ENCODE assay signal across 37 cellular contexts in the genomic region with DNA sequence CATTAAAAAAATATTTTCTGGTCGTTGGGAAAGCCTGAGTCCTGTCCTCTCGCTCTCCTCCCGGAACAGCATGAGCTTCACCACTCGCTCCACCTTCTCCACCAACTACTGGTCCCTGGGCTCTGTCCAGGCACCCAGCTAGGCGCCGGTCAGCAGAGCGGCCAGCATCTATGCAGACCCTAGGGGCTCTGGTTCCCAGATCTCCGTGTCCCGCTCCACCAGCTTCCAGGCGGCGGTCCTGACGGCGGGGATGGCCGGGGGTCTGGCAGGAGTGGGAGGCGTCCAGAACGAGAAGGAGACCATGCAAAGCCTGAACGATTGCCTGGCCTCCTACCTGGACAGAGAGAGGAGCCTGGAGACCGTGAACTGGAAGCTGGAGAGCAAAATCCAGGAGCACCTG.
"Had no signal": no experiment of that assay in that cellular context is flagged by ENCODE, and none has a peak within 500 bp of the region (broad histone marks: within the 10 kb centered on the region; RNA-seq: fewer than 3 reads in every experiment).

No MANE protein-coding gene starts in this region.

- DNase-seq: activated effector memory CD4-positive, alpha-beta T cell treated with anti-CD3 and anti-CD28 coated beads, Interleukin-2, amount 50 U/mL, for 16 hours; activated effector memory CD4-positive, alpha-beta T cell treated with Interleukin-2 at 50 U/mL for 16 hours; activated naive CD4-positive, alpha-beta T cell; activated naive CD4-positive, alpha-beta T cell treated with anti-CD3 and anti-CD28 coated beads for 36 hours; activated naive CD4-positive, alpha-beta T cell treated with anti-CD3 and anti-CD28 coated beads, Interleukin-2, amount 10 ng/mL, durations not matched to agents 7 days and 5 days; activated naive CD4-positive, alpha-beta T cell treated with anti-CD3 and anti-CD28 coated beads, Interleukin-2, amount 50 U/mL, for 16 hours; activated naive CD4-positive, alpha-beta T cell treated with Interleukin-2 at 50 U/mL for 16 hours; activated naive CD8-positive, alpha-beta T cell treated with anti-CD3 and anti-CD28 coated beads for 36 hours; activated naive CD8-positive, alpha-beta T cell treated with anti-CD3 and anti-CD28 coated beads, Interleukin-2, amount 10 ng/mL, durations not matched to agents 7 days and 5 days; activated naive CD8-positive, alpha-beta T cell treated with anti-CD3 and anti-CD28 coated beads, Interleukin-2, amount 50 U/mL, for 24 hours; activated T-cell treated with anti-CD3 and anti-CD28 coated beads for 4 hours; activated T-cell treated with anti-CD3 and anti-CD28 coated beads, Interleukin-2, amount 50 U/mL, for 1 hour; activated T-cell treated with anti-CD3 and anti-CD28 coated beads, Interleukin-2, amount 50 U/mL, for 24 hours; activated T-cell treated with anti-CD3 and anti-CD28 coated beads, Interleukin-2, amount 50 U/mL, for 4 hours; activated T-cell treated with anti-CD3 and anti-CD28 coated beads, Interleukin-2, amount 50 U/mL, for 48 hours; activated T-cell treated with anti-CD3 and anti-CD28 coated beads, Interleukin-2, amount 50 U/mL, for 72 hours; adrenal gland; amniotic stem cell; amygdala; aorta; body of pancreas; brain microvascular endothelial cell; caudate nucleus; central memory CD4-positive, alpha-beta T cell; cerebellar nuclear complex had no signal

- FAIRE-seq: astrocyte had no signal

- H3K27ac Mint-ChIP-seq: activated naive CD4-positive, alpha-beta T cell treated with anti-CD3 and anti-CD28 coated beads for 36 hours; activated naive CD4-positive, alpha-beta T cell treated with anti-CD3 and anti-CD28 coated beads, Interleukin-2, amount 10 ng/mL, durations not matched to agents 7 days and 5 days; activated naive CD4-positive, alpha-beta T cell treated with anti-CD3 and anti-CD28 coated beads, Interleukin-2, amount 50 U/mL, for 24 hours; activated naive CD4-positive, alpha-beta T cell treated with anti-CD3 and anti-CD28 coated beads, Interleukin-2, amount 50 U/mL, for 72 hours; activated naive CD8-positive, alpha-beta T cell; activated naive CD8-positive, alpha-beta T cell treated with anti-CD3 and anti-CD28 coated beads for 36 hours; activated naive CD8-positive, alpha-beta T cell treated with anti-CD3 and anti-CD28 coated beads, Interleukin-2, amount 10 ng/mL, durations not matched to agents 7 days and 5 days; activated naive CD8-positive, alpha-beta T cell treated with anti-CD3 and anti-CD28 coated beads, Interleukin-2, amount 50 U/mL, for 24 hours; activated T-cell treated with anti-CD3 and anti-CD28 coated beads, Interleukin-2, amount 50 U/mL, for 24 hours; activated T-cell treated with anti-CD3 and anti-CD28 coated beads, Interleukin-2, amount 50 U/mL, for 72 hours; activated T-helper 1 cell treated with anti-CD3 and anti-CD28 coated beads, Interleukin-12 subunit alpha, Interleukin-12 subunit beta, Interleukin-2, Interleukin-4 antibody, amounts not matched to agents 30 ng/mL and 10 ng/mL and 1 ng/mL, durations not matched to agents 14 hours and 24 hours and 36 hours; activated T-helper 17 cell treated with anti-CD3 and anti-CD28 coated beads, Interleukin-2, amount 50 U/mL, for 72 hours; activated T-helper 2 cell treated with anti-CD3 and anti-CD28 coated beads, Interferon-gamma antibody, Interleukin-2, Interleukin-4, amounts not matched to agents 10 μg/mL and 5 μg/mL and 100 μg/mL, durations not matched to agents 14 hours and 24 hours and 36 hours; brain had no signal

- H3K36me3 ChIP-seq: adrenal gland, ascending aorta, brain microvascular endothelial cell, breast epithelium, cardiac muscle cell had no signal

- H3K27ac ChIP-seq: adrenal gland, ascending aorta, body of pancreas, brain microvascular endothelial cell, breast epithelium, cardiac muscle cell had no signal

- H3K9me3 Mint-ChIP-seq: activated naive CD4-positive, alpha-beta T cell treated with anti-CD3 and anti-CD28 coated beads for 36 hours; activated naive CD8-positive, alpha-beta T cell treated with anti-CD3 and anti-CD28 coated beads, Interleukin-2, amount 50 U/mL, for 24 hours; activated T-helper 1 cell treated with anti-CD3 and anti-CD28 coated beads, Interleukin-12 subunit alpha, Interleukin-12 subunit beta, Interleukin-2, Interleukin-4 antibody, amounts not matched to agents 30 ng/mL and 10 ng/mL and 1 ng/mL, durations not matched to agents 14 hours and 24 hours and 36 hours; activated T-helper 2 cell treated with anti-CD3 and anti-CD28 coated beads, Interferon-gamma antibody, Interleukin-2, Interleukin-4, amounts not matched to agents 10 μg/mL and 5 μg/mL and 100 μg/mL, durations not matched to agents 14 hours and 24 hours and 36 hours had no signal

- H3K4me3 ChIP-seq: adrenal gland, ascending aorta, body of pancreas, breast epithelium, cardiac muscle cell had no signal

- H3K36me3 Mint-ChIP-seq: activated naive CD4-positive, alpha-beta T cell treated with anti-CD3 and anti-CD28 coated beads, Interleukin-2, amount 10 ng/mL, durations not matched to agents 7 days and 5 days; activated naive CD4-positive, alpha-beta T cell treated with anti-CD3 and anti-CD28 coated beads, Interleukin-2, amount 50 U/mL, for 24 hours; activated naive CD4-positive, alpha-beta T cell treated with anti-CD3 and anti-CD28 coated beads, Interleukin-2, amount 50 U/mL, for 72 hours; activated naive CD8-positive, alpha-beta T cell; activated naive CD8-positive, alpha-beta T cell treated with anti-CD3 and anti-CD28 coated beads for 36 hours; activated naive CD8-positive, alpha-beta T cell treated with anti-CD3 and anti-CD28 coated beads, Interleukin-2, amount 10 ng/mL, durations not matched to agents 7 days and 5 days; brain had no signal

- H3K4me3 Mint-ChIP-seq: activated naive CD4-positive, alpha-beta T cell treated with anti-CD3 and anti-CD28 coated beads for 36 hours; activated naive CD4-positive, alpha-beta T cell treated with anti-CD3 and anti-CD28 coated beads, Interleukin-2, amount 10 ng/mL, durations not matched to agents 7 days and 5 days; activated naive CD4-positive, alpha-beta T cell treated with anti-CD3 and anti-CD28 coated beads, Interleukin-2, amount 50 U/mL, for 24 hours; activated naive CD8-positive, alpha-beta T cell; activated naive CD8-positive, alpha-beta T cell treated with anti-CD3 and anti-CD28 coated beads for 36 hours; activated naive CD8-positive, alpha-beta T cell treated with anti-CD3 and anti-CD28 coated beads, Interleukin-2, amount 10 ng/mL, durations not matched to agents 7 days and 5 days; activated naive CD8-positive, alpha-beta T cell treated with anti-CD3 and anti-CD28 coated beads, Interleukin-2, amount 50 U/mL, for 24 hours; activated T-cell treated with anti-CD3 and anti-CD28 coated beads, Interleukin-2, amount 50 U/mL, for 24 hours; activated T-cell treated with anti-CD3 and anti-CD28 coated beads, Interleukin-2, amount 50 U/mL, for 4 hours; activated T-cell treated with anti-CD3 and anti-CD28 coated beads, Interleukin-2, amount 50 U/mL, for 72 hours; activated T-helper 1 cell treated with anti-CD3 and anti-CD28 coated beads, Interleukin-12 subunit alpha, Interleukin-12 subunit beta, Interleukin-2, Interleukin-4 antibody, amounts not matched to agents 30 ng/mL and 10 ng/mL and 1 ng/mL, durations not matched to agents 14 hours and 24 hours and 36 hours; activated T-helper 17 cell treated with anti-CD3 and anti-CD28 coated beads, Interleukin-2, amount 50 U/mL, for 72 hours; brain; central memory CD8-positive, alpha-beta T cell had no signal

- H3K27me3 Mint-ChIP-seq: activated naive CD4-positive, alpha-beta T cell treated with anti-CD3 and anti-CD28 coated beads, Interleukin-2, amount 10 ng/mL, durations not matched to agents 7 days and 5 days; activated naive CD4-positive, alpha-beta T cell treated with anti-CD3 and anti-CD28 coated beads, Interleukin-2, amount 50 U/mL, for 24 hours; activated naive CD8-positive, alpha-beta T cell; activated naive CD8-positive, alpha-beta T cell treated with anti-CD3 and anti-CD28 coated beads for 36 hours; activated naive CD8-positive, alpha-beta T cell treated with anti-CD3 and anti-CD28 coated beads, Interleukin-2, amount 10 ng/mL, durations not matched to agents 7 days and 5 days; activated naive CD8-positive, alpha-beta T cell treated with anti-CD3 and anti-CD28 coated beads, Interleukin-2, amount 50 U/mL, for 24 hours; activated T-cell treated with anti-CD3 and anti-CD28 coated beads, Interleukin-2, amount 50 U/mL, for 24 hours; brain; central memory CD8-positive, alpha-beta T cell had no signal

- H3K4me1 ChIP-seq: adrenal gland, ascending aorta, body of pancreas, breast epithelium had no signal

- H3K27me3 ChIP-seq: adrenal gland, ascending aorta, body of pancreas, brain microvascular endothelial cell, breast epithelium, cardiac muscle cell had no signal

- H3K4me1 Mint-ChIP-seq: activated naive CD4-positive, alpha-beta T cell treated with anti-CD3 and anti-CD28 coated beads, Interleukin-2, amount 10 ng/mL, durations not matched to agents 7 days and 5 days; activated naive CD4-positive, alpha-beta T cell treated with anti-CD3 and anti-CD28 coated beads, Interleukin-2, amount 50 U/mL, for 24 hours; activated naive CD8-positive, alpha-beta T cell treated with anti-CD3 and anti-CD28 coated beads for 36 hours; activated naive CD8-positive, alpha-beta T cell treated with anti-CD3 and anti-CD28 coated beads, Interleukin-2, amount 10 ng/mL, durations not matched to agents 7 days and 5 days; activated naive CD8-positive, alpha-beta T cell treated with anti-CD3 and anti-CD28 coated beads, Interleukin-2, amount 50 U/mL, for 24 hours; activated T-helper 17 cell treated with anti-CD3 and anti-CD28 coated beads, Interleukin-2, amount 50 U/mL, for 72 hours; brain; central memory CD8-positive, alpha-beta T cell had no signal

- H3K9me3 ChIP-seq: adrenal gland, ascending aorta, body of pancreas, breast epithelium had no signal
